In genomic region chr12:76199808-76200207, GRCh38 we compare ENCODE assay signal across 15 cellular contexts.
DNase-seq lines count a peak whose midpoint lies in the region; TF ChIP-seq lines count a peak whose summit lies in the region.
"Had no signal": no experiment of that assay in that cellular context is flagged by ENCODE, and none has a peak within 500 bp of the region (broad histone marks: within the 10 kb centered on the region; RNA-seq: fewer than 3 reads in every experiment).

No MANE protein-coding gene starts in this region.

- H2AFZ ChIP-seq in mesenchymal stem cell (ENCODE audit: low read depth, low read length) = no peak overlapping the region

- H3K18ac ChIP-seq in mesenchymal stem cell (ENCODE audit: low read depth in 1 of 2, low read length in 2 of 2) = no peak overlapping the region

- no peak overlapping the region for H3K14ac ChIP-seq in mesenchymal stem cell (ENCODE audit: low read length in 2 of 2)

- no peak overlapping the region for H2BK5ac ChIP-seq in mesenchymal stem cell (ENCODE audit: low read depth, low read length, poor library complexity, severe bottlenecking)

- H3K79me1 ChIP-seq in mesenchymal stem cell (replicated peaks; ENCODE audit: low read length, poor library complexity, severe bottlenecking) = no peaks in the 10 kb centered on the region

- TF ChIP-seq CTCF in brain microvascular endothelial cell (IDR thresholded peaks at IDR 0.05; ENCODE audit: low read depth, low read length, missing control alignments) = no peak
- no peak for TF ChIP-seq CTCF in BE2C (IDR thresholded peaks at IDR 0.05; ENCODE audit: low read depth, low read length)

- H3K9me3 ChIP-seq in mesenchymal stem cell (ENCODE audit: control insufficient read depth, low read length) (peaks cover 53% of the 10 kb centered on the region), BE2C (no peaks in the 10 kb centered on the region)

- in situ Hi-C loops in brain microvascular endothelial cell (cut with HindIII; ENCODE audit: low pct_ligation_motif_present, low sequenced_read_pairs) = no loop called here

- H4K91ac ChIP-seq in mesenchymal stem cell (ENCODE audit: low read length) = no peak overlapping the region

- no peaks in the 10 kb centered on the region for H3K27me3 ChIP-seq in brain microvascular endothelial cell (replicated peaks)
- no peaks in the 10 kb centered on the region for H3K27me3 ChIP-seq in mesenchymal stem cell (ENCODE audit: control insufficient read depth in 1 of 2, insufficient read depth in 1 of 2, low read length in 2 of 2)
- no peaks in the 10 kb centered on the region for H3K27me3 ChIP-seq in BE2C
- H3K27me3 ChIP-seq: suprapubic skin had no signal

- DNase-seq in EL = peak; percentile 80
- DNase-seq in MV-4-11 (lab: John Stamatoyannopoulos, UW) = peak; percentile 41
- DNase-seq in brain microvascular endothelial cell = peak; percentile 70
- DNase-seq in mesenchymal stem cell = peak; percentile 90
- no peak for DNase-seq in NCI-H187 treated with DMSO at 0.1 percent for 48 hours (lab: John Stamatoyannopoulos, UW)
- no peak for DNase-seq in anterior cingulate cortex (lab: John Stamatoyannopoulos, UW)
- no peak for DNase-seq in BE2C
- DNase-seq: activated CD4-positive, alpha-beta T cell treated with anti-CD3 and anti-CD28 coated beads, Interleukin-2, amount 10 ng/mL, durations not matched to agents 24 days and 14 days; activated T-cell treated with anti-CD3 and anti-CD28 coated beads, Interleukin-2, amount 50 U/mL, for 48 hours; CD4-positive, alpha-beta T cell; naive thymus-derived CD8-positive, alpha-beta T cell; NCI-H146; NCI-H510A treated with DMSO at 0.1 percent for 48 hours; psoas muscle had no signal

- no peak overlapping the region for H2AK5ac ChIP-seq in mesenchymal stem cell (ENCODE audit: low read length, severe bottlenecking)

- H3K4me1 ChIP-seq in mesenchymal stem cell (ENCODE audit: control insufficient read depth, insufficient read depth, low read depth, low read length) (no peaks in the 10 kb centered on the region), BE2C (no peaks in the 10 kb centered on the region)
- H3K4me1 ChIP-seq: psoas muscle, suprapubic skin had no signal

- no peak overlapping the region for H4K8ac ChIP-seq in mesenchymal stem cell (ENCODE audit: low read length)

- no peak overlapping the region for H2BK15ac ChIP-seq in mesenchymal stem cell (ENCODE audit: low read depth, poor library complexity, severe bottlenecking)

- H3K4me2 ChIP-seq in mesenchymal stem cell (ENCODE audit: low read length, poor library complexity, severe bottlenecking) = no peak overlapping the region

- H3K27ac ChIP-seq in brain microvascular endothelial cell = no peak overlapping the region
- H3K27ac ChIP-seq in mesenchymal stem cell (ENCODE audit: low read length, poor library complexity, severe bottlenecking) = no peak overlapping the region
- H3K27ac ChIP-seq: psoas muscle, suprapubic skin had no signal

- H3K36me3 ChIP-seq in brain microvascular endothelial cell (replicated peaks) = no peaks in the 10 kb centered on the region
- no peaks in the 10 kb centered on the region for H3K36me3 ChIP-seq in mesenchymal stem cell (ENCODE audit: control insufficient read depth in 1 of 2, insufficient read depth in 2 of 2, low read depth in 1 of 2, low read length in 2 of 2)
- H3K36me3 ChIP-seq in BE2C = no peaks in the 10 kb centered on the region
- H3K36me3 ChIP-seq: suprapubic skin had no signal

- no peak overlapping the region for H3K23ac ChIP-seq in mesenchymal stem cell (ENCODE audit: low read length in 2 of 2)

- H2BK120ac ChIP-seq in mesenchymal stem cell (ENCODE audit: low read depth, low read length) = no peak overlapping the region

- WGBS in mesenchymal stem cell = 36% methylated on average over 1 of the region's 2 CpGs

- no peak overlapping the region for H3K4ac ChIP-seq in mesenchymal stem cell (ENCODE audit: low read depth in 1 of 2, low read length in 2 of 2)

- no peak overlapping the region for H3K9ac ChIP-seq in mesenchymal stem cell (ENCODE audit: low read length)

- H3K4me3 ChIP-seq in brain microvascular endothelial cell (ENCODE audit: low read depth, low read length) (no peak overlapping the region), mesenchymal stem cell (ENCODE audit: insufficient read depth in 1 of 2, low read depth in 1 of 2, low read length in 2 of 2) (no peak overlapping the region), BE2C (ENCODE audit: low read depth, low read length) (no peak overlapping the region)
- H3K4me3 ChIP-seq: psoas muscle, suprapubic skin had no signal

- no peak overlapping the region for H2BK12ac ChIP-seq in mesenchymal stem cell (ENCODE audit: low read length in 2 of 2)

Comparison
In these comparisons a context has a peak if more than half of its experiments do, and no peak if none do; other contexts are left out.
1. DNase-seq: peak in EL (single experiment), MV-4-11 (single experiment), brain microvascular endothelial cell (single experiment) and mesenchymal stem cell (single experiment); none in NCI-H187 treated with DMSO at 0.1 percent for 48 hours (single experiment), anterior cingulate cortex (0 of 58) and BE2C (single experiment).